In the genomic region with DNA sequence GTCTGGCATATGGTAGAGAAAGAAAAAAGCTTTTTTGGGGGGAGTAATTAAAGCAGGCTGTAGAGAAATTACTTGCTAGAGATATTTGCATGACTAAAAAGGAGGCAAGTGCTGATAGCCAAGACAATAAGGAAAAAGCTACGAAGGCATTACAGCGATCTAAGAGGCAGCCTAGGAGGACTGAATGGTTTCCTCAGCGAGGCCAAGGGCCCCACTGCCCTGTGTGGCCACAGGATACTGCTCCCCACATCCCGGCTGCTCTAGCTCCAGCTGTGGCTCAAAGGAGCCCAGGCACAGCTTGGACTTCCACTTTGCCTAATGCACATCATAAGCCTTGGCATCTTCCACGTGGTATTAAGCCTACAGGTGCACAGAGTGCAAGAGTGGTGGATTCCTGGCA, we compare ENCODE assay signal across 37 cellular contexts. TPM values are rescaled to one million over a fixed set of nuclear protein-coding genes. Genes with fewer than 3 reads are reported as not detected.
"Had no signal": no experiment of that assay in that cellular context is flagged by ENCODE, and none has a peak within 500 bp of the region (broad histone marks: within the 10 kb centered on the region; RNA-seq: fewer than 3 reads in every experiment).

No MANE protein-coding gene starts in this region.

- H3K27me3 ChIP-seq: adrenal gland, body of pancreas, esophagus squamous epithelium, gastroesophageal sphincter, heart right ventricle had no signal

- H3K4me3 ChIP-seq: adrenal gland, body of pancreas, esophagus squamous epithelium, gastroesophageal sphincter, heart right ventricle had no signal

- H3K27ac ChIP-seq: adrenal gland, body of pancreas, epithelial cell of prostate, esophagus squamous epithelium, gastroesophageal sphincter, heart right ventricle, WERI-Rb-1 had no signal

- H3K9me3 ChIP-seq: adrenal gland, body of pancreas, esophagus squamous epithelium, gastroesophageal sphincter had no signal

- H3K27me3 Mint-ChIP-seq: activated CD4-positive, alpha-beta memory T cell treated with anti-CD3 and anti-CD28 coated beads for 36 hours; activated CD4-positive, alpha-beta T cell treated with anti-CD3 and anti-CD28 coated beads for 36 hours; activated CD4-positive, alpha-beta T cell treated with anti-CD3 and anti-CD28 coated beads, Interleukin-2, amount 10 ng/mL, durations not matched to agents 24 days and 14 days; activated CD8-positive, alpha-beta memory T cell treated with anti-CD3 and anti-CD28 coated beads, Interleukin-2, amount 10 ng/mL, durations not matched to agents 7 days and 5 days; activated naive CD4-positive, alpha-beta T cell treated with anti-CD3 and anti-CD28 coated beads, Interleukin-2, amount 50 U/mL, for 24 hours; activated naive CD8-positive, alpha-beta T cell treated with anti-CD3 and anti-CD28 coated beads for 36 hours; activated naive CD8-positive, alpha-beta T cell treated with anti-CD3 and anti-CD28 coated beads, Interleukin-2, amount 50 U/mL, for 24 hours; effector memory CD8-positive, alpha-beta T cell had no signal

- H3K36me3 ChIP-seq: adrenal gland, esophagus squamous epithelium, gastroesophageal sphincter, heart right ventricle, WERI-Rb-1 had no signal

- H3K4me1 Mint-ChIP-seq: activated CD4-positive, alpha-beta T cell treated with anti-CD3 and anti-CD28 coated beads for 36 hours; activated CD4-positive, alpha-beta T cell treated with anti-CD3 and anti-CD28 coated beads, Interleukin-2, amount 10 ng/mL, durations not matched to agents 24 days and 14 days; activated CD8-positive, alpha-beta memory T cell treated with anti-CD3 and anti-CD28 coated beads, Interleukin-2, amount 10 ng/mL, durations not matched to agents 7 days and 5 days; activated naive CD4-positive, alpha-beta T cell treated with anti-CD3 and anti-CD28 coated beads, Interleukin-2, amount 50 U/mL, for 24 hours; activated naive CD8-positive, alpha-beta T cell treated with anti-CD3 and anti-CD28 coated beads for 36 hours; activated naive CD8-positive, alpha-beta T cell treated with anti-CD3 and anti-CD28 coated beads, Interleukin-2, amount 50 U/mL, for 24 hours had no signal

- H3K36me3 Mint-ChIP-seq: activated CD4-positive, alpha-beta memory T cell treated with anti-CD3 and anti-CD28 coated beads for 36 hours; activated CD8-positive, alpha-beta memory T cell treated with anti-CD3 and anti-CD28 coated beads, Interleukin-2, amount 10 ng/mL, durations not matched to agents 7 days and 5 days; activated naive CD4-positive, alpha-beta T cell treated with anti-CD3 and anti-CD28 coated beads, Interleukin-2, amount 50 U/mL, for 24 hours; activated naive CD8-positive, alpha-beta T cell treated with anti-CD3 and anti-CD28 coated beads for 36 hours had no signal

- DNase-seq: activated CD4-positive, alpha-beta memory T cell treated with anti-CD3 and anti-CD28 coated beads for 36 hours; activated CD4-positive, alpha-beta T cell treated with anti-CD3 and anti-CD28 coated beads for 36 hours; activated CD4-positive, alpha-beta T cell treated with anti-CD3 and anti-CD28 coated beads, Interleukin-2, amount 10 ng/mL, durations not matched to agents 24 days and 14 days; activated CD4-positive, CD25-positive, alpha-beta regulatory T cell; activated CD4-positive, CD25-positive, alpha-beta regulatory T cell treated with anti-CD3 and anti-CD28 coated beads, Interleukin-2, amount 50 U/mL, for 72 hours; activated CD8-positive, alpha-beta memory T cell treated with anti-CD3 and anti-CD28 coated beads, Interleukin-2, amount 10 ng/mL, durations not matched to agents 7 days and 5 days; activated CD8-positive, alpha-beta memory T cell treated with anti-CD3 and anti-CD28 coated beads, Interleukin-2, amount 50 U/mL, for 4 hours; activated CD8-positive, alpha-beta T cell treated with anti-CD3 and anti-CD28 coated beads, Interleukin-2, amount 10 ng/mL, durations not matched to agents 7 days and 5 days; activated gamma-delta T cell; activated naive CD4-positive, alpha-beta T cell; activated naive CD8-positive, alpha-beta T cell treated with anti-CD3 and anti-CD28 coated beads for 36 hours; activated naive CD8-positive, alpha-beta T cell treated with anti-CD3 and anti-CD28 coated beads, Interleukin-2, amount 50 U/mL, for 24 hours; activated T-cell treated with anti-CD3 and anti-CD28 coated beads, Interleukin-2, amount 50 U/mL, for 1 hour; activated T-cell treated with anti-CD3 and anti-CD28 coated beads, Interleukin-2, amount 50 U/mL, for 48 hours; adrenal gland; amygdala; aorta; body of pancreas; caudate nucleus; cortex of kidney; dermis blood vessel endothelial cell; effector CD4-positive, alpha-beta T cell; effector memory CD8-positive, alpha-beta T cell; esophagus squamous epithelium; foreskin melanocyte; heart right ventricle; T-helper 2 cell; WERI-Rb-1 had no signal

- H3K27ac Mint-ChIP-seq: activated CD4-positive, alpha-beta memory T cell treated with anti-CD3 and anti-CD28 coated beads for 36 hours; activated CD4-positive, alpha-beta T cell treated with anti-CD3 and anti-CD28 coated beads for 36 hours; activated CD4-positive, alpha-beta T cell treated with anti-CD3 and anti-CD28 coated beads, Interleukin-2, amount 10 ng/mL, durations not matched to agents 24 days and 14 days; activated CD8-positive, alpha-beta memory T cell treated with anti-CD3 and anti-CD28 coated beads, Interleukin-2, amount 10 ng/mL, durations not matched to agents 7 days and 5 days; activated CD8-positive, alpha-beta T cell treated with anti-CD3 and anti-CD28 coated beads, Interleukin-2, amount 10 ng/mL, durations not matched to agents 7 days and 5 days; activated naive CD4-positive, alpha-beta T cell treated with anti-CD3 and anti-CD28 coated beads, Interleukin-2, amount 50 U/mL, for 24 hours; activated naive CD8-positive, alpha-beta T cell treated with anti-CD3 and anti-CD28 coated beads for 36 hours; activated naive CD8-positive, alpha-beta T cell treated with anti-CD3 and anti-CD28 coated beads, Interleukin-2, amount 50 U/mL, for 24 hours; effector memory CD8-positive, alpha-beta T cell had no signal

- ATAC-seq: activated CD4-positive, alpha-beta T cell treated with anti-CD3 and anti-CD28 coated beads for 36 hours; activated CD8-positive, alpha-beta memory T cell treated with anti-CD3 and anti-CD28 coated beads, Interleukin-2, amount 10 ng/mL, durations not matched to agents 7 days and 5 days; activated CD8-positive, alpha-beta T cell treated with anti-CD3 and anti-CD28 coated beads, Interleukin-2, amount 10 ng/mL, durations not matched to agents 7 days and 5 days; activated naive CD8-positive, alpha-beta T cell treated with anti-CD3 and anti-CD28 coated beads, Interleukin-2, amount 50 U/mL, for 24 hours; body of pancreas; effector memory CD8-positive, alpha-beta T cell; gastroesophageal sphincter; heart right ventricle had no signal

- H3K9me3 Mint-ChIP-seq: activated CD4-positive, alpha-beta memory T cell treated with anti-CD3 and anti-CD28 coated beads for 36 hours; activated CD4-positive, alpha-beta T cell treated with anti-CD3 and anti-CD28 coated beads, Interleukin-2, amount 10 ng/mL, durations not matched to agents 24 days and 14 days; activated naive CD4-positive, alpha-beta T cell treated with anti-CD3 and anti-CD28 coated beads, Interleukin-2, amount 50 U/mL, for 24 hours; activated naive CD8-positive, alpha-beta T cell treated with anti-CD3 and anti-CD28 coated beads for 36 hours had no signal

- H3K4me3 Mint-ChIP-seq: activated CD4-positive, alpha-beta memory T cell treated with anti-CD3 and anti-CD28 coated beads for 36 hours; activated CD4-positive, alpha-beta T cell treated with anti-CD3 and anti-CD28 coated beads for 36 hours; activated CD4-positive, alpha-beta T cell treated with anti-CD3 and anti-CD28 coated beads, Interleukin-2, amount 10 ng/mL, durations not matched to agents 24 days and 14 days; activated CD8-positive, alpha-beta memory T cell treated with anti-CD3 and anti-CD28 coated beads, Interleukin-2, amount 10 ng/mL, durations not matched to agents 7 days and 5 days; activated CD8-positive, alpha-beta T cell treated with anti-CD3 and anti-CD28 coated beads, Interleukin-2, amount 10 ng/mL, durations not matched to agents 7 days and 5 days; activated naive CD4-positive, alpha-beta T cell treated with anti-CD3 and anti-CD28 coated beads, Interleukin-2, amount 50 U/mL, for 24 hours; activated naive CD8-positive, alpha-beta T cell treated with anti-CD3 and anti-CD28 coated beads for 36 hours; activated naive CD8-positive, alpha-beta T cell treated with anti-CD3 and anti-CD28 coated beads, Interleukin-2, amount 50 U/mL, for 24 hours; effector memory CD8-positive, alpha-beta T cell had no signal

- H3K4me1 ChIP-seq: adrenal gland, body of pancreas, esophagus squamous epithelium, gastroesophageal sphincter, heart right ventricle had no signal

RNA-seq across cellular contexts. Expression of a gene that starts 53.6 kb away (rescaled TPM):
- total RNA-seq: activated CD4-positive, alpha-beta memory T cell treated with anti-CD3 and anti-CD28 coated beads for 36 hours; activated CD4-positive, alpha-beta T cell treated with anti-CD3 and anti-CD28 coated beads for 36 hours; activated CD4-positive, alpha-beta T cell treated with anti-CD3 and anti-CD28 coated beads, Interleukin-2, amount 10 ng/mL, durations not matched to agents 24 days and 14 days; activated CD8-positive, alpha-beta memory T cell treated with anti-CD3 and anti-CD28 coated beads for 36 hours; activated CD8-positive, alpha-beta memory T cell treated with anti-CD3 and anti-CD28 coated beads, Interleukin-2, amount 10 ng/mL, durations not matched to agents 7 days and 5 days; activated CD8-positive, alpha-beta T cell treated with anti-CD3 and anti-CD28 coated beads, Interleukin-2, amount 10 ng/mL, durations not matched to agents 7 days and 5 days; activated naive CD8-positive, alpha-beta T cell treated with anti-CD3 and anti-CD28 coated beads for 36 hours; chondrocyte; T-helper 1 cell treated with Interleukin-12 subunit alpha and Interleukin-12 subunit beta and Interleukin-4 antibody, amounts not matched to agents 30 ng/mL and 1 ng/mL, for 36 hours had no signal
- polyA plus RNA-seq: aorta had no signal

RNA-seq across cellular contexts. Expression of a gene that starts 53.7 kb away (rescaled TPM):
- total RNA-seq: activated CD4-positive, alpha-beta memory T cell treated with anti-CD3 and anti-CD28 coated beads for 36 hours; activated CD4-positive, alpha-beta T cell treated with anti-CD3 and anti-CD28 coated beads for 36 hours; activated CD4-positive, alpha-beta T cell treated with anti-CD3 and anti-CD28 coated beads, Interleukin-2, amount 10 ng/mL, durations not matched to agents 24 days and 14 days; activated CD8-positive, alpha-beta memory T cell treated with anti-CD3 and anti-CD28 coated beads for 36 hours; activated CD8-positive, alpha-beta memory T cell treated with anti-CD3 and anti-CD28 coated beads, Interleukin-2, amount 10 ng/mL, durations not matched to agents 7 days and 5 days; activated CD8-positive, alpha-beta T cell treated with anti-CD3 and anti-CD28 coated beads, Interleukin-2, amount 10 ng/mL, durations not matched to agents 7 days and 5 days; activated naive CD8-positive, alpha-beta T cell treated with anti-CD3 and anti-CD28 coated beads for 36 hours; adrenal gland; aorta; body of pancreas; chondrocyte; endothelial cell of umbilical vein; esophagus squamous epithelium; fibroblast of lung; fibroblast of villous mesenchyme; T-helper 1 cell treated with Interleukin-12 subunit alpha and Interleukin-12 subunit beta and Interleukin-4 antibody, amounts not matched to agents 30 ng/mL and 1 ng/mL, for 36 hours had no signal
- polyA plus RNA-seq: aorta, endothelial cell of umbilical vein, fibroblast of lung had no signal
